1 cellular context compared by ENCODE assay signal in the genomic region with DNA sequence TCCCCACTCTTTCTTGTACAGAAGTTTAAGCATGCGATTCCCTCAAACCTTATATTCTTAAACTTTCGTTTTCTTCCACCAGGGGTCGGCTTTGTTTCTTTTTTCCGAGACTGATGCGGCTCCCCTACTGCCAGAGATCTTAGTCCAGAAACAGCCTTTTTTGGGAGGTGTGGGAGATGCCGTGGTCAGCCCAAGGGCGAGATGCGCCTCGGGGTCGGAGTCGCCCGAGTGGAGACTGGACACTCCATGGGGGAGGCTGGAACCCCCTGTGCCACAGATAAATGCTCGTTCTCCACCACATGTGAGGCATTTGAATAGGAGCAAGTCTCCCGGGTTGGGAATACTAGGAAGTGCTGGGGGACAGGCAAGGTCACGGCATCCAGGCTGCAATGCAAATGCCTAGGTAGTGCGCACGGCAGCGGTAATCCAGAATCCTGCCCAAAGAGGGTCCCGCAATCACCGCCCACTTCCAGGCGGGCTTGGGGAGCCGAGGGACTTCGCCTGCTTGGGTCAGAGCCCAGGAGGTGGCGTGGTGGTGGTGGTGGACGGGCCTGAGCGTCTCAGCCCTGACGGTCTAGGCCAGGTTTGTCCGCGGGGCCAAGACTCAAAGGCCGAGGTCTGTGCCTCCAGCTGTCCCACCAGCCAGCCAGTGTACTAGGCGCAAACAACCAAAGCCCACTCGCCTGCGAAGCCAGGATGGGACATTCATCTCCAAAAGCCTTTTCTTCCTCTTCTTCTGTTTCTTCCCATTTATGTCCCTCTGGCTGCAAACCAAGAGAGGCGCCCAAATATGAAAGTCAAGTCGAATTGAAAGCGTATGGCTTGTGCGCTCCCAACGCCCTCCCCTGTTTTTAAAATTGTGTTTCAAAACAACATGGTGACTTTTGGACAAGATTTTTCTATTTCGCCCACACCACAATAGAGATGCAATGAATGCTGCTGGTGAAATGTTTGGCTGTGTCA.
TF ChIP-seq lines count a peak whose summit lies in the region.

No MANE protein-coding gene starts in this region.

TF ChIP-seq in HepG2, 621 proteins besides CTCF, POLR2A, EP300 and RAD21 (continued from another document and continues in another):
- TF ChIP-seq, protein P1, sequence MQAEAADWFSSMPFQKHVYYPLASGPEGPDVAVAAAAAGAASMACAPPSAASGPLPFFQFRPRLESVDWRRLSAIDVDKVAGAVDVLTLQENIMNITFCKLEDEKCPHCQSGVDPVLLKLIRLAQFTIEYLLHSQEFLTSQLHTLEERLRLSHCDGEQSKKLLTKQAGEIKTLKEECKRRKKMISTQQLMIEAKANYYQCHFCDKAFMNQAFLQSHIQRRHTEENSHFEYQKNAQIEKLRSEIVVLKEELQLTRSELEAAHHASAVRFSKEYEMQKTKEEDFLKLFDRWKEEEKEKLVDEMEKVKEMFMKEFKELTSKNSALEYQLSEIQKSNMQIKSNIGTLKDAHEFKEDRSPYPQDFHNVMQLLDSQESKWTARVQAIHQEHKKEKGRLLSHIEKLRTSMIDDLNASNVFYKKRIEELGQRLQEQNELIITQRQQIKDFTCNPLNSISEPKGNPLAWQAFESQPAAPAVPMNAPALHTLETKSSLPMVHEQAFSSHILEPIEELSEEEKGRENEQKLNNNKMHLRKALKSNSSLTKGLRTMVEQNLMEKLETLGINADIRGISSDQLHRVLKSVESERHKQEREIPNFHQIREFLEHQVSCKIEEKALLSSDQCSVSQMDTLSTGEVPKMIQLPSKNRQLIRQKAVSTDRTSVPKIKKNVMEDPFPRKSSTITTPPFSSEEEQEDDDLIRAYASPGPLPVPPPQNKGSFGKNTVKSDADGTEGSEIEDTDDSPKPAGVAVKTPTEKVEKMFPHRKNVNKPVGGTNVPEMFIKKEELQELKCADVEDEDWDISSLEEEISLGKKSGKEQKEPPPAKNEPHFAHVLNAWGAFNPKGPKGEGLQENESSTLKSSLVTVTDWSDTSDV (CRISPR knock-in tag; IDR thresholded peaks at IDR 0.05), result no peak
- TF ChIP-seq CBX1 (IDR thresholded peaks at IDR 0.05; ENCODE audit: low read depth) (no peak), ZFY (CRISPR knock-in tag; IDR thresholded peaks at IDR 0.05) (peak; percentile 42; the same call in 1 of the 2 replicates), ZFX (CRISPR knock-in tag; IDR thresholded peaks at IDR 0.05; ENCODE audit: low read depth) (peak; percentile 69), RELA (CRISPR knock-in tag; IDR thresholded peaks at IDR 0.05) (no peak), RORA (CRISPR knock-in tag; IDR thresholded peaks at IDR 0.05) (no peak), SOX6 (IDR thresholded peaks at IDR 0.05) (no peak), SOX6 (CRISPR knock-in tag; IDR thresholded peaks at IDR 0.05) (peak; percentile 40; the same call in 1 of the 2 replicates), FLYWCH1 (CRISPR knock-in tag; IDR thresholded peaks at IDR 0.05) (no peak), ZNF468 (CRISPR knock-in tag; IDR thresholded peaks at IDR 0.05) (no peak), SRSF9 (IDR thresholded peaks at IDR 0.05; ENCODE audit: borderline replicate concordance, insufficient read depth, low read depth, low read length, poor library complexity, severe bottlenecking) (no peak), CBX5 (CRISPR knock-in tag; IDR thresholded peaks at IDR 0.05; ENCODE audit: borderline replicate concordance) (no peak; the same call in 1 of the 2 replicates), ZNF17 (CRISPR knock-in tag; IDR thresholded peaks at IDR 0.05) (no peak), ZNF253 (CRISPR knock-in tag; IDR thresholded peaks at IDR 0.05; ENCODE audit: borderline replicate concordance) (no peak), HNF4A (CRISPR knock-in tag; IDR thresholded peaks at IDR 0.05) (no peak), ZNF749 (CRISPR knock-in tag; IDR thresholded peaks at IDR 0.05; ENCODE audit: borderline replicate concordance) (no peak), SAP130 (CRISPR knock-in tag; IDR thresholded peaks at IDR 0.05; ENCODE audit: low read depth) (no peak), STAG1 (CRISPR knock-in tag; IDR thresholded peaks at IDR 0.05) (peak; percentile 80), ZNF33B (CRISPR knock-in tag; IDR thresholded peaks at IDR 0.05) (no peak), ZNF446 (CRISPR knock-in tag; IDR thresholded peaks at IDR 0.05) (no peak), SALL2 (CRISPR knock-in tag; IDR thresholded peaks at IDR 0.05) (0 out of 2 replicates have a peak, but pooled peaks have one; percentile 25), SIN3A (IDR thresholded peaks at IDR 0.05; ENCODE audit: borderline replicate concordance, low read depth, low read length) (no peak), ZNF607 (CRISPR knock-in tag; IDR thresholded peaks at IDR 0.05; ENCODE audit: borderline replicate concordance) (peak; percentile 73; the same call in 1 of the 2 replicates), FOXK2 (IDR thresholded peaks at IDR 0.05) (no peak), HNRNPLL (IDR thresholded peaks at IDR 0.05; ENCODE audit: low read depth, low read length, poor library complexity, severe bottlenecking) (peak; percentile 44), POLR2AphosphoS5 (IDR thresholded peaks at IDR 0.05; ENCODE audit: low read depth, low read length) (no peak), ZNF589 (CRISPR knock-in tag; conservative IDR thresholded peaks at IDR 0.05) (no peak), SP1 (IDR thresholded peaks at IDR 0.05) (no peak), SP1 (CRISPR knock-in tag; IDR thresholded peaks at IDR 0.05) (0 out of 2 replicates have a peak, but pooled peaks have one; percentile 16), SMAD9 (CRISPR knock-in tag; IDR thresholded peaks at IDR 0.05) (no peak), HOXA7 (CRISPR knock-in tag; IDR thresholded peaks at IDR 0.05) (no peak), NFRKB (IDR thresholded peaks at IDR 0.05) (no peak), PHB2 (IDR thresholded peaks at IDR 0.05; ENCODE audit: partially characterized antibody) (no peak), GABPA (IDR thresholded peaks at IDR 0.05; ENCODE audit: low read depth, low read length) (no peak), GABPA (CRISPR knock-in tag; IDR thresholded peaks at IDR 0.05; ENCODE audit: low read depth) (no peak), TBX3 (IDR thresholded peaks at IDR 0.05; ENCODE audit: borderline replicate concordance) (no peak), JDP2 (CRISPR knock-in tag; IDR thresholded peaks at IDR 0.05; ENCODE audit: borderline replicate concordance) (no peak), PHF21A (CRISPR knock-in tag; IDR thresholded peaks at IDR 0.05) (no peak), ZNF274 (CRISPR knock-in tag; IDR thresholded peaks at IDR 0.05) (0 out of 2 replicates have a peak, but pooled peaks have one; percentile 28)
- TF ChIP-seq, protein P2, sequence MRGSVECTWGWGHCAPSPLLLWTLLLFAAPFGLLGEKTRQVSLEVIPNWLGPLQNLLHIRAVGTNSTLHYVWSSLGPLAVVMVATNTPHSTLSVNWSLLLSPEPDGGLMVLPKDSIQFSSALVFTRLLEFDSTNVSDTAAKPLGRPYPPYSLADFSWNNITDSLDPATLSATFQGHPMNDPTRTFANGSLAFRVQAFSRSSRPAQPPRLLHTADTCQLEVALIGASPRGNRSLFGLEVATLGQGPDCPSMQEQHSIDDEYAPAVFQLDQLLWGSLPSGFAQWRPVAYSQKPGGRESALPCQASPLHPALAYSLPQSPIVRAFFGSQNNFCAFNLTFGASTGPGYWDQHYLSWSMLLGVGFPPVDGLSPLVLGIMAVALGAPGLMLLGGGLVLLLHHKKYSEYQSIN (CRISPR knock-in tag; IDR thresholded peaks at IDR 0.05; ENCODE audit: borderline replicate concordance), result no peak
- TF ChIP-seq, protein P3, sequence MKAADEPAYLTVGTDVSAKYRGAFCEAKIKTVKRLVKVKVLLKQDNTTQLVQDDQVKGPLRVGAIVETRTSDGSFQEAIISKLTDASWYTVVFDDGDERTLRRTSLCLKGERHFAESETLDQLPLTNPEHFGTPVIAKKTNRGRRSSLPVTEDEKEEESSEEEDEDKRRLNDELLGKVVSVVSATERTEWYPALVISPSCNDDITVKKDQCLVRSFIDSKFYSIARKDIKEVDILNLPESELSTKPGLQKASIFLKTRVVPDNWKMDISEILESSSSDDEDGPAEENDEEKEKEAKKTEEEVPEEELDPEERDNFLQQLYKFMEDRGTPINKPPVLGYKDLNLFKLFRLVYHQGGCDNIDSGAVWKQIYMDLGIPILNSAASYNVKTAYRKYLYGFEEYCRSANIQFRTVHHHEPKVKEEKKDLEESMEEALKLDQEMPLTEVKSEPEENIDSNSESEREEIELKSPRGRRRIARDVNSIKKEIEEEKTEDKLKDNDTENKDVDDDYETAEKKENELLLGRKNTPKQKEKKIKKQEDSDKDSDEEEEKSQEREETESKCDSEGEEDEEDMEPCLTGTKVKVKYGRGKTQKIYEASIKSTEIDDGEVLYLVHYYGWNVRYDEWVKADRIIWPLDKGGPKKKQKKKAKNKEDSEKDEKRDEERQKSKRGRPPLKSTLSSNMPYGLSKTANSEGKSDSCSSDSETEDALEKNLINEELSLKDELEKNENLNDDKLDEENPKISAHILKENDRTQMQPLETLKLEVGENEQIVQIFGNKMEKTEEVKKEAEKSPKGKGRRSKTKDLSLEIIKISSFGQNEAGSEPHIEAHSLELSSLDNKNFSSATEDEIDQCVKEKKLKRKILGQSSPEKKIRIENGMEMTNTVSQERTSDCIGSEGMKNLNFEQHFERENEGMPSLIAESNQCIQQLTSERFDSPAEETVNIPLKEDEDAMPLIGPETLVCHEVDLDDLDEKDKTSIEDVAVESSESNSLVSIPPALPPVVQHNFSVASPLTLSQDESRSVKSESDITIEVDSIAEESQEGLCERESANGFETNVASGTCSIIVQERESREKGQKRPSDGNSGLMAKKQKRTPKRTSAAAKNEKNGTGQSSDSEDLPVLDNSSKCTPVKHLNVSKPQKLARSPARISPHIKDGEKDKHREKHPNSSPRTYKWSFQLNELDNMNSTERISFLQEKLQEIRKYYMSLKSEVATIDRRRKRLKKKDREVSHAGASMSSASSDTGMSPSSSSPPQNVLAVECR (CRISPR knock-in tag; IDR thresholded peaks at IDR 0.05; ENCODE audit: borderline replicate concordance), result peak; percentile 29; the same call in 1 of the 2 replicates
- TF ChIP-seq, protein P4, sequence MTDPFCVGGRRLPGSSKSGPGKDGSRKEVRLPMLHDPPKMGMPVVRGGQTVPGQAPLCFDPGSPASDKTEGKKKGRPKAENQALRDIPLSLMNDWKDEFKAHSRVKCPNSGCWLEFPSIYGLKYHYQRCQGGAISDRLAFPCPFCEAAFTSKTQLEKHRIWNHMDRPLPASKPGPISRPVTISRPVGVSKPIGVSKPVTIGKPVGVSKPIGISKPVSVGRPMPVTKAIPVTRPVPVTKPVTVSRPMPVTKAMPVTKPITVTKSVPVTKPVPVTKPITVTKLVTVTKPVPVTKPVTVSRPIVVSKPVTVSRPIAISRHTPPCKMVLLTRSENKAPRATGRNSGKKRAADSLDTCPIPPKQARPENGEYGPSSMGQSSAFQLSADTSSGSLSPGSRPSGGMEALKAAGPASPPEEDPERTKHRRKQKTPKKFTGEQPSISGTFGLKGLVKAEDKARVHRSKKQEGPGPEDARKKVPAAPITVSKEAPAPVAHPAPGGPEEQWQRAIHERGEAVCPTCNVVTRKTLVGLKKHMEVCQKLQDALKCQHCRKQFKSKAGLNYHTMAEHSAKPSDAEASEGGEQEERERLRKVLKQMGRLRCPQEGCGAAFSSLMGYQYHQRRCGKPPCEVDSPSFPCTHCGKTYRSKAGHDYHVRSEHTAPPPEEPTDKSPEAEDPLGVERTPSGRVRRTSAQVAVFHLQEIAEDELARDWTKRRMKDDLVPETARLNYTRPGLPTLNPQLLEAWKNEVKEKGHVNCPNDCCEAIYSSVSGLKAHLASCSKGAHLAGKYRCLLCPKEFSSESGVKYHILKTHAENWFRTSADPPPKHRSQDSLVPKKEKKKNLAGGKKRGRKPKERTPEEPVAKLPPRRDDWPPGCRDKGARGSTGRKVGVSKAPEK (CRISPR knock-in tag; IDR thresholded peaks at IDR 0.05; ENCODE audit: borderline replicate concordance), result 0 out of 2 replicates have a peak, but pooled peaks have one; percentile 37
- TF ChIP-seq, protein P5, sequence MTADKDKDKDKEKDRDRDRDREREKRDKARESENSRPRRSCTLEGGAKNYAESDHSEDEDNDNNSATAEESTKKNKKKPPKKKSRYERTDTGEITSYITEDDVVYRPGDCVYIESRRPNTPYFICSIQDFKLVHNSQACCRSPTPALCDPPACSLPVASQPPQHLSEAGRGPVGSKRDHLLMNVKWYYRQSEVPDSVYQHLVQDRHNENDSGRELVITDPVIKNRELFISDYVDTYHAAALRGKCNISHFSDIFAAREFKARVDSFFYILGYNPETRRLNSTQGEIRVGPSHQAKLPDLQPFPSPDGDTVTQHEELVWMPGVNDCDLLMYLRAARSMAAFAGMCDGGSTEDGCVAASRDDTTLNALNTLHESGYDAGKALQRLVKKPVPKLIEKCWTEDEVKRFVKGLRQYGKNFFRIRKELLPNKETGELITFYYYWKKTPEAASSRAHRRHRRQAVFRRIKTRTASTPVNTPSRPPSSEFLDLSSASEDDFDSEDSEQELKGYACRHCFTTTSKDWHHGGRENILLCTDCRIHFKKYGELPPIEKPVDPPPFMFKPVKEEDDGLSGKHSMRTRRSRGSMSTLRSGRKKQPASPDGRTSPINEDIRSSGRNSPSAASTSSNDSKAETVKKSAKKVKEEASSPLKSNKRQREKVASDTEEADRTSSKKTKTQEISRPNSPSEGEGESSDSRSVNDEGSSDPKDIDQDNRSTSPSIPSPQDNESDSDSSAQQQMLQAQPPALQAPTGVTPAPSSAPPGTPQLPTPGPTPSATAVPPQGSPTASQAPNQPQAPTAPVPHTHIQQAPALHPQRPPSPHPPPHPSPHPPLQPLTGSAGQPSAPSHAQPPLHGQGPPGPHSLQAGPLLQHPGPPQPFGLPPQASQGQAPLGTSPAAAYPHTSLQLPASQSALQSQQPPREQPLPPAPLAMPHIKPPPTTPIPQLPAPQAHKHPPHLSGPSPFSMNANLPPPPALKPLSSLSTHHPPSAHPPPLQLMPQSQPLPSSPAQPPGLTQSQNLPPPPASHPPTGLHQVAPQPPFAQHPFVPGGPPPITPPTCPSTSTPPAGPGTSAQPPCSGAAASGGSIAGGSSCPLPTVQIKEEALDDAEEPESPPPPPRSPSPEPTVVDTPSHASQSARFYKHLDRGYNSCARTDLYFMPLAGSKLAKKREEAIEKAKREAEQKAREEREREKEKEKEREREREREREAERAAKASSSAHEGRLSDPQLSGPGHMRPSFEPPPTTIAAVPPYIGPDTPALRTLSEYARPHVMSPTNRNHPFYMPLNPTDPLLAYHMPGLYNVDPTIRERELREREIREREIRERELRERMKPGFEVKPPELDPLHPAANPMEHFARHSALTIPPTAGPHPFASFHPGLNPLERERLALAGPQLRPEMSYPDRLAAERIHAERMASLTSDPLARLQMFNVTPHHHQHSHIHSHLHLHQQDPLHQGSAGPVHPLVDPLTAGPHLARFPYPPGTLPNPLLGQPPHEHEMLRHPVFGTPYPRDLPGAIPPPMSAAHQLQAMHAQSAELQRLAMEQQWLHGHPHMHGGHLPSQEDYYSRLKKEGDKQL (CRISPR knock-in tag; IDR thresholded peaks at IDR 0.05; ENCODE audit: low read depth), result no peak
- TF ChIP-seq, protein P6, sequence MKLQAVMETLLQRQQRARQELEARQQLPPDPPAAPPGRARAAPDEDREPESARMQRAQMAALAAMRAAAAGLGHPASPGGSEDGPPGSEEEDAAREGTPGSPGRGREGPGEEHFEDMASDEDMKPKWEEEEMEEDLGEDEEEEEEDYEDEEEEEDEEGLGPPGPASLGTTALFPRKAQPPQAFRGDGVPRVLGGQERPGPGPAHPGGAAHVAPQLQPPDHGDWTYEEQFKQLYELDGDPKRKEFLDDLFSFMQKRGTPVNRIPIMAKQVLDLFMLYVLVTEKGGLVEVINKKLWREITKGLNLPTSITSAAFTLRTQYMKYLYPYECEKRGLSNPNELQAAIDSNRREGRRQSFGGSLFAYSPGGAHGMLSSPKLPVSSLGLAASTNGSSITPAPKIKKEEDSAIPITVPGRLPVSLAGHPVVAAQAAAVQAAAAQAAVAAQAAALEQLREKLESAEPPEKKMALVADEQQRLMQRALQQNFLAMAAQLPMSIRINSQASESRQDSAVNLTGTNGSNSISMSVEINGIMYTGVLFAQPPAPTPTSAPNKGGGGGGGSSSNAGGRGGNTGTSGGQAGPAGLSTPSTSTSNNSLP (IDR thresholded peaks at IDR 0.05; ENCODE audit: low read depth, low read length), result no peak
